Comparison of ENCODE assay signal across 10 cellular contexts in genomic region chr17:39702901-39703893, GRCh38. TPM values are rescaled to one million over a fixed set of nuclear protein-coding genes. Genes with fewer than 3 reads are reported as not detected.
DNase-seq lines count a peak whose midpoint lies in the region; TF ChIP-seq lines count a peak whose summit lies in the region.
"Had no signal": no experiment of that assay in that cellular context is flagged by ENCODE, and none has a peak within 500 bp of the region (broad histone marks: within the 10 kb centered on the region; RNA-seq: fewer than 3 reads in every experiment).

No MANE protein-coding gene starts in this region.

- H3K36me3 Mint-ChIP-seq in nephron (ENCODE audit: low read depth) = peaks cover 13% of the 10 kb centered on the region
- H3K36me3 Mint-ChIP-seq: CD4-positive, CD25-positive, alpha-beta regulatory T cell had no signal

- peaks cover 20 to 55% (median 49%) of the 10 kb centered on the region in 10 experiments for H3K4me1 ChIP-seq in BLaER1 treated with 17β-estradiol and CSF1 and Interleukin-3, amounts not matched to agents 10 nM and 100 nM
- H3K4me1 ChIP-seq in duodenal mucosa (ENCODE audit: control insufficient read depth in 1 of 2, insufficient read depth in 2 of 2, low read length in 2 of 2) (peaks cover 58 to 61% of the 10 kb centered on the region in 2 donors), sigmoid colon (peaks cover 0 to 41% (median 32%) of the 10 kb centered on the region in 4 donors)

- intact Hi-C loops in sigmoid colon (cut with DNase I) = no loop called here

- no peak for TF ChIP-seq EP300 in sigmoid colon (IDR thresholded peaks at IDR 0.05)

- H4K20me1 ChIP-seq in BLaER1 treated with 17β-estradiol and CSF1 and Interleukin-3, amounts not matched to agents 10 nM and 100 nM = no peaks in the 10 kb centered on the region; a peak in 1 of 22 replicates

- peak overlapping the region; percentile 90 to 98 (median 97) for H3K4me3 Mint-ChIP-seq in nephron
- H3K4me3 Mint-ChIP-seq: CD4-positive, CD25-positive, alpha-beta regulatory T cell had no signal

- no peaks in the 10 kb centered on the region for H3K36me3 ChIP-seq in BLaER1 treated with 17β-estradiol and CSF1 and Interleukin-3, amounts not matched to agents 10 nM and 100 nM
- H3K36me3 ChIP-seq in duodenal mucosa (ENCODE audit: control insufficient read depth in 1 of 2, insufficient read depth in 2 of 2, low read length in 2 of 2) (peaks cover 5 to 13% of the 10 kb centered on the region in 2 donors), sigmoid colon (peaks cover 0 to 14% (median 10%) of the 10 kb centered on the region in 4 donors)

- WGBS in sigmoid colon, 2 donors = 20 to 61% methylated on average over 12 of the region's 12 CpGs

- H3K9me3 ChIP-seq in BLaER1 treated with 17β-estradiol and CSF1 and Interleukin-3, amounts not matched to agents 10 nM and 100 nM (replicated peaks in 1 of 11) = no peaks in the 10 kb centered on the region
- H3K9me3 ChIP-seq in duodenal mucosa (ENCODE audit: control insufficient read depth in 1 of 2, low read length in 2 of 2) (no peaks in the 10 kb centered on the region), sigmoid colon (no peaks in the 10 kb centered on the region)

- peak overlapping the region in 7 of 11 experiments; percentile 76 to 95 (median 90); a peak in 12 of 22 replicates for H3K4me2 ChIP-seq in BLaER1 treated with 17β-estradiol and CSF1 and Interleukin-3, amounts not matched to agents 10 nM and 100 nM

- H3K27ac Mint-ChIP-seq in nephron = peak overlapping the region; percentile 60 to 96 (median 83)
- H3K27ac Mint-ChIP-seq: CD4-positive, CD25-positive, alpha-beta regulatory T cell had no signal

- H3K4me3 ChIP-seq in BLaER1 treated with 17β-estradiol and CSF1 and Interleukin-3, amounts not matched to agents 10 nM and 100 nM = no peak overlapping the region
- H3K4me3 ChIP-seq in duodenal mucosa (ENCODE audit: low read depth in 1 of 2, low read length in 2 of 2) = peak overlapping the region in 1 of 2 donors; percentile 35
- H3K4me3 ChIP-seq in sigmoid colon = no peak overlapping the region

- peak; percentile 78 for DNase-seq in HuH-7.5 (ENCODE audit: low spot score)
- DNase-seq in OCI-M1 (lab: John Stamatoyannopoulos, UW) = no peak
- no peak for DNase-seq in SKM-1 (lab: John Stamatoyannopoulos, UW; ENCODE audit: unreplicated experiment)
- no peak for DNase-seq in A172 (ENCODE audit: low spot score)
- no peak for DNase-seq in sigmoid colon
- DNase-seq: CD4-positive, CD25-positive, alpha-beta regulatory T cell had no signal

- H3K4me1 Mint-ChIP-seq in nephron = peaks cover 54% of the 10 kb centered on the region

- no peaks in the 10 kb centered on the region for H3K27me3 Mint-ChIP-seq in nephron (ENCODE audit: low read depth)

- peaks cover 38 to 47% (median 40%) of the 10 kb centered on the region in 11 experiments for H3K27me3 ChIP-seq in BLaER1 treated with 17β-estradiol and CSF1 and Interleukin-3, amounts not matched to agents 10 nM and 100 nM
- H3K27me3 ChIP-seq in duodenal mucosa (ENCODE audit: control insufficient read depth in 1 of 2, insufficient read depth in 2 of 2, low read length in 2 of 2) (no peaks in the 10 kb centered on the region), sigmoid colon (no peaks in the 10 kb centered on the region)

- TF ChIP-seq CTCF in nephron (IDR thresholded peaks at IDR 0.05; ENCODE audit: unreplicated experiment in 3 of 3) (no peak), sigmoid colon (IDR thresholded peaks at IDR 0.05) (no peak)

- TF ChIP-seq POLR2A in sigmoid colon (IDR thresholded peaks at IDR 0.05) = no peak

- no peak overlapping the region for H3K27ac ChIP-seq in BLaER1 treated with 17β-estradiol and CSF1 and Interleukin-3, amounts not matched to agents 10 nM and 100 nM
- peak overlapping the region; percentile 45 for H3K27ac ChIP-seq in duodenal mucosa (ENCODE audit: low read depth, low read length)
- no peak overlapping the region for H3K27ac ChIP-seq in sigmoid colon

- no peak overlapping the region for H3K9ac ChIP-seq in BLaER1 treated with 17β-estradiol and CSF1 and Interleukin-3, amounts not matched to agents 10 nM and 100 nM
- H3K9ac ChIP-seq in duodenal mucosa (ENCODE audit: low read depth in 1 of 2, low read length in 2 of 2) = peak overlapping the region; percentile 9 to 12

- no peaks in the 10 kb centered on the region for H3K9me3 Mint-ChIP-seq in nephron

RNA-seq across cellular contexts. Expression of gene ERBB2, which starts 3.3 kb away (rescaled TPM):
- 43.3 and 43.6 TPM in 2 replicates for total RNA-seq in A172 (2014; rRNA removed; shearing (Covaris generic))
- total RNA-seq in sigmoid colon = 10 to 100 TPM; 16.9 to 26.3 (median 22.5) TPM
- 10 to 100 TPM; 11.8 to 58.9 (median 21.0) TPM for polyA plus RNA-seq in sigmoid colon

RNA-seq across cellular contexts. Expression of gene PGAP3, which starts 15.3 kb away (rescaled TPM):
- total RNA-seq in A172 (2014; rRNA removed; shearing (Covaris generic)) = 10.8 and 11.4 TPM in 2 replicates
- 10 to 100 TPM in 1 of 4 donors, 1 to 10 TPM in 3; 6.9 to 12.1 (median 8.2) TPM for total RNA-seq in sigmoid colon
- 10 to 100 TPM in 1 of 3 donors, 1 to 10 TPM in 2; 7.2 to 29.6 (median 8.4) TPM for polyA plus RNA-seq in sigmoid colon

RNA-seq across cellular contexts. Expression of gene MIEN1, which starts 27.1 kb away (rescaled TPM):
- total RNA-seq in A172 (2014; rRNA removed; shearing (Covaris generic)) = 109 and 111 TPM in 2 replicates
- total RNA-seq in sigmoid colon = 10 to 100 TPM; 52.4 to 65.5 (median 54.8) TPM
- 100 to 1,000 TPM in 2 of 3 donors, 10 to 100 TPM in 1; 86.3 to 226 (median 195) TPM for polyA plus RNA-seq in sigmoid colon

RNA-seq across cellular contexts. Expression of gene GRB7, which starts 34.5 kb away (rescaled TPM):
- 0.40 and 0.72 TPM in 2 replicates for total RNA-seq in A172 (2014; rRNA removed; shearing (Covaris generic))
- total RNA-seq in sigmoid colon = under 1 TPM in 1 of 4 donors, not detected in 3; under 0.01 TPM
- 10 to 100 TPM; 13.2 to 17.9 (median 13.2) TPM for polyA plus RNA-seq in sigmoid colon
- total RNA-seq: activated CD8-positive, alpha-beta memory T cell treated with anti-CD3 and anti-CD28 coated beads for 36 hours; CD4-positive, CD25-positive, alpha-beta regulatory T cell had no signal
- polyA plus RNA-seq: CD4-positive, CD25-positive, alpha-beta regulatory T cell had no signal

RNA-seq across cellular contexts. Expression of gene PNMT, which starts 34.9 kb away (rescaled TPM):
- total RNA-seq in A172 (2014; rRNA removed; shearing (Covaris generic)) = not detected in 2 replicates
- 1 to 10 TPM; 2.8 to 5.4 (median 5.1) TPM for total RNA-seq in sigmoid colon
- polyA plus RNA-seq in sigmoid colon = 1 to 10 TPM; 1.2 to 2.4 (median 1.8) TPM
- polyA plus RNA-seq: CD4-positive, CD25-positive, alpha-beta regulatory T cell had no signal

Comparison
In these comparisons a context has a peak if more than half of its experiments do, and no peak if none do; other contexts are left out.
1. H3K9ac ChIP-seq: peak in duodenal mucosa (2 of 2); none in BLaER1 treated with 17β-estradiol and CSF1 and Interleukin-3, amounts not matched to agents 10 nM and 100 nM (0 of 11).